In the genomic region with DNA sequence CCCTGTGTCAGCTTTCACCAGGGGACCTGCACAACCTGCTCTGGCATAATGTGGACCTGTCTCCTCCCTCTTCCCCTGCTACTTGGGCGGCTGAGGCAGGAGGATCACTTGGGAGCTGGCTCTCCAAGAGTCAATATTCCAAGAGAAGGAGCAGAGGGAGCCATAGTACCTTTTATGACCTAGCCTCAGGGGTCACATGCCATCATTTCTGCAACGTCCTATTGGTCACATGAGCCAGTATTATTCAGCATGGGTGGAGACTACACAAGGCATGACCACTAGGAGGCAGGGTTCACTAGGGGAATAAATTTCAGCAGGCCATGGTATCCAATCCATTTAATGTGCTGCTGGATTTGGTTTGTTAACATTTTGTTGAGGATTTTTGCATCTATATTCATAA, we compare ENCODE assay signal across 9 cellular contexts. TPM values are rescaled to one million over a fixed set of nuclear protein-coding genes. Genes with fewer than 3 reads are reported as not detected.
DNase-seq lines count a peak whose midpoint lies in the region; ATAC-seq and TF ChIP-seq lines count a peak whose summit lies in the region.
"Had no signal": no experiment of that assay in that cellular context is flagged by ENCODE, and none has a peak within 500 bp of the region (broad histone marks: within the 10 kb centered on the region; RNA-seq: fewer than 3 reads in every experiment).

No MANE protein-coding gene starts in this region.

- in situ Hi-C loops in transverse colon (cut with MboI; ENCODE audit: low pct_ligation_motif_present in 1 of 4, low pct_unique_long_range_greater_than_20kb in 1 of 4, low sequenced_read_pairs in 3 of 4) = no loop called here

- H3K4me1 Mint-ChIP-seq in osteocyte (ENCODE audit: unreplicated experiment) = no peaks in the 10 kb centered on the region

- no peaks in the 10 kb centered on the region for H3K36me3 ChIP-seq in transverse colon

- intact Hi-C loops in transverse colon (cut with DNase I; ENCODE audit: low total_unique reads) = no loop called here

- no peak overlapping the region for H3K4me3 Mint-ChIP-seq in osteocyte (ENCODE audit: unreplicated experiment)
- H3K4me3 Mint-ChIP-seq: stimulated activated naive CD8-positive, alpha-beta T cell treated with anti-CD3 and anti-CD28 coated beads, Interleukin-15, Interleukin-2, amounts not matched to agents 100 ng/mL and 50 ng/mL, for 24 hours had no signal

- ATAC-seq in GM21529 (IDR thresholded peaks at IDR 0.05; ENCODE audit: unreplicated experiment) (no peak), HG03097 (IDR thresholded peaks at IDR 0.05; ENCODE audit: low FRiP score, unreplicated experiment) (no peak)

- DNase-seq in activated gamma-delta T cell treated with Interleukin-2 at 50 U/mL for 16 hours = peak; percentile 34
- no peak for DNase-seq in activated gamma-delta T cell (lab: John Stamatoyannopoulos, UW)
- DNase-seq in SHP77 (lab: John Stamatoyannopoulos, UW) = peak; percentile 38 to 49
- peak; percentile 27 to 63 for DNase-seq in cardiac fibroblast (ENCODE audit: low read depth in 2 of 2)
- no peak for DNase-seq in osteocyte (ENCODE audit: extremely low spot score, unreplicated experiment)
- no peak for DNase-seq in transverse colon

- TF ChIP-seq EP300 in transverse colon (IDR thresholded peaks at IDR 0.05; ENCODE audit: low read depth) = no peak

- no peaks in the 10 kb centered on the region for H3K4me1 ChIP-seq in transverse colon

- H3K9me3 ChIP-seq in transverse colon = no peaks in the 10 kb centered on the region

- TF ChIP-seq CTCF in cardiac fibroblast (IDR thresholded peaks at IDR 0.05; ENCODE audit: low read depth, low read length) (peak; percentile 43), osteocyte (IDR thresholded peaks at IDR 0.05) (peak; percentile 31), transverse colon (IDR thresholded peaks at IDR 0.05) (peak in 2 of 5 experiments; percentile 18 to 33)

- no peak overlapping the region for H3K4me3 ChIP-seq in cardiac fibroblast (replicated peaks in 1 of 2; ENCODE audit: low read depth in 2 of 2, low read length in 2 of 2)
- no peak overlapping the region for H3K4me3 ChIP-seq in transverse colon

- no peak overlapping the region for H3K27ac ChIP-seq in transverse colon

- WGBS in transverse colon (ENCODE audit: low coverage in 1 of 2), 2 donors = 51% methylated on average over 2 of the region's 2 CpGs; no CpG with 5 or more reads in 1 of the 2 donors

- no peak for TF ChIP-seq POLR2A in transverse colon (IDR thresholded peaks at IDR 0.05)

- H3K27ac Mint-ChIP-seq in osteocyte (ENCODE audit: unreplicated experiment) = no peak overlapping the region
- H3K27ac Mint-ChIP-seq: stimulated activated naive CD8-positive, alpha-beta T cell treated with anti-CD3 and anti-CD28 coated beads, Interleukin-15, Interleukin-2, amounts not matched to agents 100 ng/mL and 50 ng/mL, for 24 hours had no signal

- no peaks in the 10 kb centered on the region for H3K36me3 Mint-ChIP-seq in osteocyte (ENCODE audit: unreplicated experiment)

- peaks cover 29% of the 10 kb centered on the region for H3K27me3 Mint-ChIP-seq in osteocyte (ENCODE audit: unreplicated experiment)
- H3K27me3 Mint-ChIP-seq: stimulated activated naive CD8-positive, alpha-beta T cell treated with anti-CD3 and anti-CD28 coated beads, Interleukin-15, Interleukin-2, amounts not matched to agents 100 ng/mL and 50 ng/mL, for 24 hours had no signal

- no peaks in the 10 kb centered on the region for H3K9me3 Mint-ChIP-seq in osteocyte (ENCODE audit: unreplicated experiment)
- H3K9me3 Mint-ChIP-seq: stimulated activated naive CD8-positive, alpha-beta T cell treated with anti-CD3 and anti-CD28 coated beads, Interleukin-15, Interleukin-2, amounts not matched to agents 100 ng/mL and 50 ng/mL, for 24 hours had no signal

- H3K27me3 ChIP-seq in transverse colon = no peaks in the 10 kb centered on the region

RNA-seq across cellular contexts. Expression of gene SHFL, which starts 12.0 kb away (rescaled TPM):
- total RNA-seq in osteocyte = 35.9 and 38.7 TPM in 2 replicates
- total RNA-seq in transverse colon = 10 to 100 TPM; 24.5 to 56.1 (median 39.0) TPM

RNA-seq across cellular contexts. Expression of gene ANGPTL6, which starts 28.3 kb away (rescaled TPM):
- total RNA-seq in osteocyte (0.18 and 0.21 TPM in 2 replicates), transverse colon (1 to 10 TPM in 1 of 4 donors, under 1 TPM in 2, not detected in 1; 0.32 to 4.5 (median 0.55) TPM)

RNA-seq across cellular contexts. Expression of gene PPAN, which starts 32.0 kb away (rescaled TPM):
- total RNA-seq in osteocyte = 34.4 and 40.9 TPM in 2 replicates
- total RNA-seq in transverse colon = 10 to 100 TPM; 10.1 to 31.8 (median 21.5) TPM

RNA-seq across cellular contexts. Expression of gene P2RY11, which starts 37.3 kb away (rescaled TPM):
- total RNA-seq in osteocyte (11.8 and 15.7 TPM in 2 replicates), transverse colon (10 to 100 TPM in 1 of 4 donors, 1 to 10 TPM in 2, under 1 TPM in 1; 0.80 to 13.8 (median 6.9) TPM)

RNA-seq across cellular contexts. Expression of gene EIF3G, which starts 45.5 kb away (rescaled TPM):
- 209 and 217 TPM in 2 replicates for total RNA-seq in osteocyte
- 100 to 1,000 TPM; 169 to 293 (median 198) TPM for total RNA-seq in transverse colon

Comparison
In these comparisons a context has a peak if more than half of its experiments do, and no peak if none do; other contexts are left out.
1. DNase-seq: peak in activated gamma-delta T cell treated with Interleukin-2 at 50 U/mL for 16 hours (single experiment), SHP77 (2 of 2) and cardiac fibroblast (2 of 2); none in activated gamma-delta T cell (single experiment), osteocyte (single experiment) and transverse colon (single experiment).